In genomic region chr12:45192041-45192695, GRCh38 we compare ENCODE assay signal across 8 cellular contexts. TPM values are rescaled to one million over a fixed set of nuclear protein-coding genes. Genes with fewer than 3 reads are reported as not detected.
DNase-seq lines count a peak whose midpoint lies in the region; ATAC-seq and TF ChIP-seq lines count a peak whose summit lies in the region.

No MANE protein-coding gene starts in this region.

- POLR2A ChIA-PET in Caco-2 (lab: Charles Lee): interaction anchor here (1.0 kb wide), 1 partner anchor 23 kb away, joined by 5 read pairs; the partner anchor contains the start of gene ANO6
- POLR2A ChIA-PET in activated naive CD8-positive, alpha-beta T cell treated with anti-CD3 and anti-CD28 coated beads, Interleukin-2, amount 10 ng/mL, durations not matched to agents 7 days and 5 days (lab: Charles Lee): no interaction called here

- H3K9me3 ChIP-seq in Caco-2: no peaks in the 10 kb centered on the region
- H3K9me3 ChIP-seq in testis: no peaks in the 10 kb centered on the region

- 0 out of 2 replicates have a peak, but pooled peaks cover 2% of the 10 kb centered on the region for H3K36me3 ChIP-seq in Caco-2 (ENCODE audit: control insufficient read depth, insufficient read depth, low read length)
- H3K36me3 ChIP-seq in testis (ENCODE audit: low read depth, missing control alignments): no peaks in the 10 kb centered on the region

- H3K27me3 Mint-ChIP-seq in Caco-2 (ENCODE audit: insufficient read depth, unreplicated experiment) (no peaks in the 10 kb centered on the region), immature natural killer cell (ENCODE audit: low read depth in 3 of 3) (peaks cover 0 to 2% (median 0%) of the 10 kb centered on the region in 3 donors)
- no peaks in the 10 kb centered on the region for H3K27me3 Mint-ChIP-seq in activated naive CD8-positive, alpha-beta T cell treated with anti-CD3 and anti-CD28 coated beads, Interleukin-2, amount 10 ng/mL, durations not matched to agents 7 days and 5 days

- peak; percentile 64 to 79 for DNase-seq in Caco-2
- DNase-seq in Kasumi-1 (lab: John Stamatoyannopoulos, UW): peak; percentile 80 to 87
- DNase-seq in activated naive CD8-positive, alpha-beta T cell treated with anti-CD3 and anti-CD28 coated beads, Interleukin-2, amount 10 ng/mL, durations not matched to agents 7 days and 5 days: no peak
- DNase-seq in lung microvascular endothelial cell (ENCODE audit: low read depth in 2 of 2): peak; percentile 43 to 91
- no peak for DNase-seq in NCI-H524 (lab: John Stamatoyannopoulos, UW)
- no peak for DNase-seq in immature natural killer cell
- no peak for DNase-seq in testis

- H3K27ac ChIP-seq in testis: no peak overlapping the region

- CTCF ChIA-PET in Caco-2 (lab: Charles Lee): interaction anchor here (1.0 to 1.8 kb wide), 3 partner anchors 24 to 101 kb away, joined by 4 to 8 read pairs (median 5); partner anchors contain the start of gene ANO6

- H3K9me3 Mint-ChIP-seq in Caco-2 (ENCODE audit: unreplicated experiment) (no peaks in the 10 kb centered on the region), immature natural killer cell (no peaks in the 10 kb centered on the region)
- no peaks in the 10 kb centered on the region for H3K9me3 Mint-ChIP-seq in activated naive CD8-positive, alpha-beta T cell treated with anti-CD3 and anti-CD28 coated beads, Interleukin-2, amount 10 ng/mL, durations not matched to agents 7 days and 5 days

- peak; percentile 36 for ATAC-seq in activated naive CD8-positive, alpha-beta T cell treated with anti-CD3 and anti-CD28 coated beads, Interleukin-2, amount 10 ng/mL, durations not matched to agents 7 days and 5 days (ENCODE audit: low read depth)
- ATAC-seq in HG02623 (IDR thresholded peaks at IDR 0.05; ENCODE audit: unreplicated experiment): no peak

- peaks cover 12% of the 10 kb centered on the region for H3K36me3 Mint-ChIP-seq in Caco-2 (ENCODE audit: insufficient read depth, unreplicated experiment)
- H3K36me3 Mint-ChIP-seq in activated naive CD8-positive, alpha-beta T cell treated with anti-CD3 and anti-CD28 coated beads, Interleukin-2, amount 10 ng/mL, durations not matched to agents 7 days and 5 days: peaks cover 2% of the 10 kb centered on the region
- peaks cover 4 to 17% (median 15%) of the 10 kb centered on the region in 3 donors for H3K36me3 Mint-ChIP-seq in immature natural killer cell

- H3K27ac Mint-ChIP-seq in Caco-2 (ENCODE audit: unreplicated experiment): peak overlapping the region; percentile 95
- H3K27ac Mint-ChIP-seq in activated naive CD8-positive, alpha-beta T cell treated with anti-CD3 and anti-CD28 coated beads, Interleukin-2, amount 10 ng/mL, durations not matched to agents 7 days and 5 days: no peak overlapping the region
- peak overlapping the region in 1 of 6 donors; percentile 36 for H3K27ac Mint-ChIP-seq in immature natural killer cell

- H3K4me1 ChIP-seq in Caco-2: peaks cover 57% of the 10 kb centered on the region
- H3K4me1 ChIP-seq in testis: no peaks in the 10 kb centered on the region

- no peak overlapping the region for H3K4me3 ChIP-seq in Caco-2 (ENCODE audit: low read depth, low read length)
- no peak overlapping the region for H3K4me3 ChIP-seq in testis

- no peak for TF ChIP-seq CTCF in Caco-2 (IDR thresholded peaks at IDR 0.05; ENCODE audit: insufficient read depth in 1 of 2, low read depth in 1 of 2, low read length in 1 of 2, severe bottlenecking in 1 of 2, unreplicated experiment in 1 of 2)
- TF ChIP-seq CTCF in testis (IDR thresholded peaks at IDR 0.05): no peak

- peaks cover 44% of the 10 kb centered on the region for H3K4me1 Mint-ChIP-seq in Caco-2 (ENCODE audit: low read depth, unreplicated experiment)
- peaks cover 8% of the 10 kb centered on the region for H3K4me1 Mint-ChIP-seq in activated naive CD8-positive, alpha-beta T cell treated with anti-CD3 and anti-CD28 coated beads, Interleukin-2, amount 10 ng/mL, durations not matched to agents 7 days and 5 days
- H3K4me1 Mint-ChIP-seq in immature natural killer cell: peaks cover 4 to 6% of the 10 kb centered on the region in 2 donors

- H3K4me3 Mint-ChIP-seq in Caco-2 (ENCODE audit: unreplicated experiment) (peak overlapping the region; percentile 68), immature natural killer cell (no peak overlapping the region)
- H3K4me3 Mint-ChIP-seq in activated naive CD8-positive, alpha-beta T cell treated with anti-CD3 and anti-CD28 coated beads, Interleukin-2, amount 10 ng/mL, durations not matched to agents 7 days and 5 days: no peak overlapping the region

- intact Hi-C loops in Caco-2 (cut with micrococcal nuclease; ENCODE audit: unreplicated experiment) (loop anchor here (1.0 to 5.0 kb wide), 8 partner anchors 23 to 535 kb away; partner anchors contain the start of gene ARID2), testis (cut with DNase I; ENCODE audit: low total_unique reads) (no loop called here)

- TF ChIP-seq POLR2A in testis (IDR thresholded peaks at IDR 0.05): no peak

- WGBS in testis, 2 donors: 76 to 77% methylated on average over 3 to 4 of the region's 4 CpGs

- H3K27me3 ChIP-seq in Caco-2 (replicated peaks; ENCODE audit: control insufficient read depth, insufficient read depth, low read length): no peaks in the 10 kb centered on the region
- H3K27me3 ChIP-seq in testis: no peaks in the 10 kb centered on the region

- BruUV-seq in Caco-2 (replicated peaks; lab: Mats Ljungman, UMichigan): TSS peak; percentile 29

RNA-seq across cellular contexts. Expression of gene ANO6, which starts 23.7 kb away (rescaled TPM):
- total RNA-seq in Caco-2 (2022) (116 and 126 TPM in 2 replicates), lung microvascular endothelial cell (48.6 and 62.3 TPM in 2 replicates), testis (10 to 100 TPM; 58.0 to 75.7 TPM)
- total RNA-seq in activated naive CD8-positive, alpha-beta T cell treated with anti-CD3 and anti-CD28 coated beads, Interleukin-2, amount 10 ng/mL, durations not matched to agents 7 days and 5 days: 10 to 100 TPM; 23.1 to 24.4 TPM
- polyA plus RNA-seq in immature natural killer cell (10 to 100 TPM; 17.9 to 30.7 (median 27.7) TPM), testis (ENCODE audit: insufficient read depth, low read depth, low replicate concordance) (33.1 TPM)

Comparison
In these comparisons a context has a peak if more than half of its experiments do, and no peak if none do; other contexts are left out.
1. DNase-seq: peak in Caco-2 (2 of 2), Kasumi-1 (2 of 2) and lung microvascular endothelial cell (2 of 2); none in activated naive CD8-positive, alpha-beta T cell treated with anti-CD3 and anti-CD28 coated beads, Interleukin-2, amount 10 ng/mL, durations not matched to agents 7 days and 5 days (single experiment), NCI-H524 (0 of 2), immature natural killer cell (0 of 3) and testis (single experiment).